Comparison of ENCODE assay signal across 8 cellular contexts in the genomic region with DNA sequence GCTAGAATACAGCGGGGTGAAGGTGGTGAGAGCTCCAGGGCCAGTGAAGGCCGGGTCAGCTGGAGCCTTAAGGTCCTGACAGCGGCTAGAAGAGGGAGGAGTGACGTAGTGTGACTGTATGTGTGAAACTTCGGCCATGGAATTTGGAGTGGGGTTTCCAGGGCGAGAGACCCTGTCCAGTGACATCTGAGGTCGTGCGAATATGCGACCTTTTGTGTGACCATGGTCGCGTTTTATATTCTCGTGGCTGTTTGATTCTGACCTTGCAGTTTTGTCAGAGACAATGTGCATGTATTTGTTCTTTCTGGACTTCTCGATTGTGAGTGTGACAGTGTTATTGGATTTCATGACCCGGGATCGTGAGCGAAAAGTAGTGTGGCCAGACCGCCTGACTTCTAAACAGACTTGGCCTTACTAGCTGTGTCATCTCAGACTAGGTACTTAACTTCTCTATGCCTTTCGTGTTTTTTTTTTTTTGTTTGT. TPM values are rescaled to one million over a fixed set of nuclear protein-coding genes. Genes with fewer than 3 reads are reported as not detected.
DNase-seq lines count a peak whose midpoint lies in the region; ATAC-seq and TF ChIP-seq lines count a peak whose summit lies in the region.

No MANE protein-coding gene starts in this region.

- H3K27ac ChIP-seq in DND-41 (ENCODE audit: low read length) (peak overlapping the region; percentile 96), PC-9 (no peak overlapping the region), epithelial cell of prostate (peak overlapping the region; percentile 56), osteoblast (ENCODE audit: low read depth, low read length) (peak overlapping the region; percentile 74)

- H2AFZ ChIP-seq in DND-41 (ENCODE audit: low read depth, low read length) (peak overlapping the region; percentile 91), PC-9 (peak overlapping the region; percentile 90), osteoblast (ENCODE audit: low read length) (peak overlapping the region; percentile 94)

- no peaks in the 10 kb centered on the region; the same call in 1 of the 2 replicates for H3F3A ChIP-seq in PC-9 (ENCODE audit: insufficient read depth, low read depth)

- H3K79me2 ChIP-seq in DND-41 (ENCODE audit: insufficient read depth, low read length) (peaks cover 81% of the 10 kb centered on the region), PC-9 (ENCODE audit: low read depth) (no peaks in the 10 kb centered on the region), osteoblast (ENCODE audit: insufficient read depth, low read length) (peaks cover 23% of the 10 kb centered on the region)

- H3K9me3 ChIP-seq in DND-41 (ENCODE audit: insufficient read depth, low read length, severe bottlenecking), result peaks cover 27% of the 10 kb centered on the region
- peaks cover 16% of the 10 kb centered on the region for H3K9me3 ChIP-seq in PC-9 (ENCODE audit: insufficient read depth, low read depth)
- no peaks in the 10 kb centered on the region for H3K9me3 ChIP-seq in osteoblast (ENCODE audit: low read depth, low read length)

- H3K4me1 ChIP-seq in DND-41 (ENCODE audit: insufficient read depth, low read length) (peaks cover 44% of the 10 kb centered on the region), PC-9 (replicated peaks; ENCODE audit: insufficient read depth) (peaks cover 11% of the 10 kb centered on the region; the same call in 1 of the 2 replicates), osteoblast (ENCODE audit: insufficient read depth, low read length) (no peaks in the 10 kb centered on the region)

- H3K4me3 ChIP-seq in DND-41 (ENCODE audit: low read depth in 1 of 2, low read length in 2 of 2), result peak overlapping the region; percentile 68 to 84; a peak in 3 of 4 replicates
- H3K4me3 ChIP-seq in PC-9, result peak overlapping the region; percentile 74; the same call in 1 of the 2 replicates
- peak overlapping the region; percentile 91 for H3K4me3 ChIP-seq in osteoblast (ENCODE audit: insufficient read depth, low read length)

- no peak for DNase-seq in DND-41
- no peak for DNase-seq in PC-9
- no peak for DNase-seq in epithelial cell of prostate (ENCODE audit: low read depth, low spot score)
- peak; percentile 69 for DNase-seq in osteoblast (ENCODE audit: insufficient read length, low spot score, missing footprints)
- no peak for DNase-seq in sciatic nerve (ENCODE audit: low spot score)
- no peak for DNase-seq in NCI-H1694 (lab: John Stamatoyannopoulos, UW)
- DNase-seq in retina, result no peak
- DNase-seq in GM19240 (ENCODE audit: insufficient read length, low spot score), result no peak

- TF ChIP-seq CTCF in DND-41 (IDR thresholded peaks at IDR 0.05; ENCODE audit: borderline replicate concordance, extremely low read depth, low read length, poor library complexity, severe bottlenecking) (no peak), PC-9 (conservative IDR thresholded peaks at IDR 0.05) (no peak), osteoblast (IDR thresholded peaks at IDR 0.05; ENCODE audit: extremely low read depth, low read depth, low read length) (no peak)

- H3K27me3 ChIP-seq in DND-41 (ENCODE audit: insufficient read depth, low read length, poor library complexity) (no peaks in the 10 kb centered on the region), PC-9 (ENCODE audit: insufficient read depth, low read depth) (no peaks in the 10 kb centered on the region), osteoblast (ENCODE audit: insufficient read depth, low read length) (no peaks in the 10 kb centered on the region)

- POLR2A ChIA-PET in PC-9 (lab: Charles Lee; ENCODE audit: unreplicated experiment), result interaction anchor here (0.6 to 0.8 kb wide), 3 partner anchors 97 to 907 kb away, joined by 3 to 7 read pairs (median 3); partner anchors contain the start of genes PSMD8 and ZNF527

- intact Hi-C loops in PC-9 (cut with micrococcal nuclease; ENCODE audit: unreplicated experiment) (loop anchor here (1.0 to 5.0 kb wide), 3 partner anchors 127 to 390 kb away; partner anchors contain the start of genes ZNF420, ZNF540, ZNF571 and ZNF585A), sciatic nerve (cut with DNase I) (no loop called here)

- H3K9me2 ChIP-seq in PC-9 (ENCODE audit: insufficient read depth), result no peaks in the 10 kb centered on the region

- no peaks in the 10 kb centered on the region for H4K20me1 ChIP-seq in DND-41 (ENCODE audit: insufficient read depth, low read length)
- H4K20me1 ChIP-seq in PC-9 (ENCODE audit: insufficient read depth), result no peaks in the 10 kb centered on the region
- no peaks in the 10 kb centered on the region for H4K20me1 ChIP-seq in osteoblast (ENCODE audit: insufficient read depth, low read length)

- ATAC-seq in DND-41 (ENCODE audit: insufficient read depth, low read depth) (no peak), sciatic nerve (no peak)

- peak overlapping the region; percentile 77 for H3K9ac ChIP-seq in DND-41 (ENCODE audit: low read depth, low read length)

- H3K36me3 ChIP-seq in DND-41 (ENCODE audit: insufficient read depth, low read length), result peaks cover 44% of the 10 kb centered on the region
- 0 out of 2 replicates have a peak, but pooled peaks cover 4% of the 10 kb centered on the region for H3K36me3 ChIP-seq in PC-9 (ENCODE audit: low read depth)
- H3K36me3 ChIP-seq in osteoblast (ENCODE audit: insufficient read depth, low read length), result peaks cover 21% of the 10 kb centered on the region

- CTCF ChIA-PET in PC-9 (lab: Charles Lee), result no interaction called here

- H3K4me2 ChIP-seq in DND-41 (ENCODE audit: insufficient read depth, low read length) (peak overlapping the region; percentile 82), PC-9 (peak overlapping the region; percentile 80), osteoblast (ENCODE audit: insufficient read depth, low read length) (peak overlapping the region; percentile 81)

- no TSS peak for BruUV-seq in PC-9 (replicated peaks; lab: Mats Ljungman, UMichigan)

RNA-seq across cellular contexts. Expression of gene ZNF569, which starts 0.4 kb away (rescaled TPM):
- total RNA-seq in PC-9 (2021) (1.5 and 3.3 TPM in 2 replicates), osteoblast (6.9 and 7.1 TPM in 2 replicates), sciatic nerve (10.0 TPM)

RNA-seq across cellular contexts. Expression of gene ZNF570, which starts 1.5 kb away (rescaled TPM):
- total RNA-seq in PC-9 (2021) (2.5 and 3.6 TPM in 2 replicates), osteoblast (6.9 and 12.4 TPM in 2 replicates), sciatic nerve (8.3 TPM)

RNA-seq across cellular contexts. Expression of gene ZNF793, which starts 39.1 kb away (rescaled TPM):
- total RNA-seq in PC-9 (2021) (5.2 and 7.2 TPM in 2 replicates), osteoblast (1.8 and 2.1 TPM in 2 replicates), sciatic nerve (10.6 TPM)
